9 cellular contexts compared by ENCODE assay signal in genomic region chrX:140765043-140765784, GRCh38. TPM values are rescaled to one million over a fixed set of nuclear protein-coding genes. Genes with fewer than 3 reads are reported as not detected.
A peak's percentile ranks its signal among the peaks of the same experiment; 100 is the strongest.
DNase-seq lines count a peak whose midpoint lies in the region; ATAC-seq and TF ChIP-seq lines count a peak whose summit lies in the region.
"Had no signal": no experiment of that assay in that cellular context is flagged by ENCODE, and none has a peak within 500 bp of the region (broad histone marks: within the 10 kb centered on the region; RNA-seq: fewer than 3 reads in every experiment).

No MANE protein-coding gene starts in this region.

- ATAC-seq in activated CD8-positive, alpha-beta T cell treated with anti-CD3 and anti-CD28 coated beads for 36 hours = no peak
- ATAC-seq in activated CD8-positive, alpha-beta T cell treated with anti-CD3 and anti-CD28 coated beads, Interleukin-2, amount 10 ng/mL, durations not matched to agents 7 days and 5 days = no peak
- no peak for ATAC-seq in HG03469 (IDR thresholded peaks at IDR 0.05; ENCODE audit: unreplicated experiment)

- no peaks in the 10 kb centered on the region for H3K36me3 Mint-ChIP-seq in activated CD8-positive, alpha-beta T cell treated with anti-CD3 and anti-CD28 coated beads for 36 hours (ENCODE audit: low read depth)
- H3K36me3 Mint-ChIP-seq in activated CD8-positive, alpha-beta T cell treated with anti-CD3 and anti-CD28 coated beads, Interleukin-2, amount 10 ng/mL, durations not matched to agents 7 days and 5 days (ENCODE audit: low read depth) = no peaks in the 10 kb centered on the region

- peak overlapping the region; percentile 89 for H3K4me3 ChIP-seq in adipocyte (ENCODE audit: low read length)
- H3K4me3 ChIP-seq in subcutaneous abdominal adipose tissue (ENCODE audit: low read depth in 1 of 5, low read length in 5 of 5) = peak overlapping the region; percentile 55 to 73 (median 62)

- POLR2A ChIA-PET in activated CD8-positive, alpha-beta T cell treated with anti-CD3 and anti-CD28 coated beads for 36 hours (lab: Charles Lee) = no interaction called here
- POLR2A ChIA-PET in activated CD8-positive, alpha-beta T cell treated with anti-CD3 and anti-CD28 coated beads, Interleukin-2, amount 10 ng/mL, durations not matched to agents 7 days and 5 days (lab: Charles Lee) = no interaction called here

- no peak for TF ChIP-seq CTCF in activated CD8-positive, alpha-beta T cell treated with anti-CD3 and anti-CD28 coated beads for 36 hours (IDR thresholded peaks at IDR 0.05)

- H3K27me3 ChIP-seq in adipocyte (replicated peaks; ENCODE audit: control insufficient read depth, insufficient read depth, low read length) = no peaks in the 10 kb centered on the region
- peaks cover 0 to 17% (median 8%) of the 10 kb centered on the region in 5 donors for H3K27me3 ChIP-seq in subcutaneous abdominal adipose tissue (ENCODE audit: control insufficient read depth in 5 of 5, insufficient read depth in 4 of 5, low read length in 5 of 5)

- H3K36me3 ChIP-seq in adipocyte (ENCODE audit: control insufficient read depth, insufficient read depth, low read length, severe bottlenecking) (peaks cover 3% of the 10 kb centered on the region), subcutaneous abdominal adipose tissue (ENCODE audit: control insufficient read depth in 5 of 5, insufficient read depth in 5 of 5, low read length in 5 of 5) (no peaks in the 10 kb centered on the region)

- CTCF ChIA-PET in activated CD8-positive, alpha-beta T cell treated with anti-CD3 and anti-CD28 coated beads for 36 hours (lab: Charles Lee) = interaction anchor here (0.7 to 2.5 kb wide), 5 partner anchors 10 to 513 kb away, joined by 4 to 7 read pairs (median 5); no protein-coding TSS in a partner anchor
- CTCF ChIA-PET in activated CD8-positive, alpha-beta T cell treated with anti-CD3 and anti-CD28 coated beads, Interleukin-2, amount 10 ng/mL, durations not matched to agents 7 days and 5 days (lab: Charles Lee) = interaction anchor here (1.0 to 1.8 kb wide), 8 partner anchors 9 to 56 kb away, joined by 3 to 8 read pairs (median 4); no protein-coding TSS in a partner anchor

- H3K27me3 Mint-ChIP-seq in activated CD8-positive, alpha-beta T cell treated with anti-CD3 and anti-CD28 coated beads for 36 hours = peaks cover 11% of the 10 kb centered on the region
- H3K27me3 Mint-ChIP-seq in activated CD8-positive, alpha-beta T cell treated with anti-CD3 and anti-CD28 coated beads, Interleukin-2, amount 10 ng/mL, durations not matched to agents 7 days and 5 days (ENCODE audit: low read depth) = peaks cover 8% of the 10 kb centered on the region

- DNase-seq in activated CD8-positive, alpha-beta T cell treated with anti-CD3 and anti-CD28 coated beads for 36 hours = no peak
- no peak for DNase-seq in activated CD8-positive, alpha-beta T cell treated with anti-CD3 and anti-CD28 coated beads, Interleukin-2, amount 10 ng/mL, durations not matched to agents 7 days and 5 days
- DNase-seq in adipocyte (ENCODE audit: low read depth) (peak; percentile 61), iris pigment epithelial cell (ENCODE audit: low read depth) (peak; percentile 54), ACHN (no peak), amniotic stem cell (lab: John Stamatoyannopoulos, UW) (no peak)

- H3K4me1 ChIP-seq in adipocyte (ENCODE audit: control insufficient read depth, insufficient read depth, low read length) (peaks cover 15% of the 10 kb centered on the region), subcutaneous abdominal adipose tissue (ENCODE audit: control insufficient read depth in 5 of 5, insufficient read depth in 5 of 5, low read length in 5 of 5) (peaks cover 0 to 21% (median 10%) of the 10 kb centered on the region in 5 donors)

- no peaks in the 10 kb centered on the region for H3K9me3 ChIP-seq in adipocyte (ENCODE audit: control insufficient read depth, low read length)
- no peaks in the 10 kb centered on the region for H3K9me3 ChIP-seq in subcutaneous abdominal adipose tissue (ENCODE audit: control insufficient read depth in 5 of 5, low read length in 5 of 5)

- in situ Hi-C loops in ACHN (cut with HindIII; ENCODE audit: low pct_ligation_motif_present, low pct_unique_long_range_greater_than_20kb, low sequenced_read_pairs) = no loop called here

- peak overlapping the region; percentile 50 for H3K4me3 Mint-ChIP-seq in activated CD8-positive, alpha-beta T cell treated with anti-CD3 and anti-CD28 coated beads for 36 hours
- no peak overlapping the region for H3K4me3 Mint-ChIP-seq in activated CD8-positive, alpha-beta T cell treated with anti-CD3 and anti-CD28 coated beads, Interleukin-2, amount 10 ng/mL, durations not matched to agents 7 days and 5 days

- intact Hi-C loops in activated CD8-positive, alpha-beta T cell treated with anti-CD3 and anti-CD28 coated beads for 36 hours (cut with micrococcal nuclease) = no loop called here

- peak overlapping the region; percentile 98 for H3K9ac ChIP-seq in adipocyte (ENCODE audit: low read length)
- H3K9ac ChIP-seq in subcutaneous abdominal adipose tissue (ENCODE audit: low read length in 5 of 5) = peak overlapping the region in 4 of 5 donors; percentile 59 to 86 (median 76)

- peaks cover 6% of the 10 kb centered on the region for H3K4me1 Mint-ChIP-seq in activated CD8-positive, alpha-beta T cell treated with anti-CD3 and anti-CD28 coated beads for 36 hours (ENCODE audit: low read depth)
- no peaks in the 10 kb centered on the region for H3K4me1 Mint-ChIP-seq in activated CD8-positive, alpha-beta T cell treated with anti-CD3 and anti-CD28 coated beads, Interleukin-2, amount 10 ng/mL, durations not matched to agents 7 days and 5 days (ENCODE audit: low read depth)

- H3K27ac Mint-ChIP-seq in activated CD8-positive, alpha-beta T cell treated with anti-CD3 and anti-CD28 coated beads for 36 hours = no peak overlapping the region
- H3K27ac Mint-ChIP-seq in activated CD8-positive, alpha-beta T cell treated with anti-CD3 and anti-CD28 coated beads, Interleukin-2, amount 10 ng/mL, durations not matched to agents 7 days and 5 days = no peak overlapping the region

- no peaks in the 10 kb centered on the region for H3K9me3 Mint-ChIP-seq in activated CD8-positive, alpha-beta T cell treated with anti-CD3 and anti-CD28 coated beads for 36 hours
- H3K9me3 Mint-ChIP-seq in activated CD8-positive, alpha-beta T cell treated with anti-CD3 and anti-CD28 coated beads, Interleukin-2, amount 10 ng/mL, durations not matched to agents 7 days and 5 days (ENCODE audit: insufficient read depth) = no peaks in the 10 kb centered on the region

- H3K27ac ChIP-seq in subcutaneous abdominal adipose tissue (ENCODE audit: low read depth, low read length) = peak overlapping the region; percentile 80
- H3K27ac ChIP-seq: RWPE1 had no signal

RNA-seq across cellular contexts. Expression of gene LINC00632, which starts 55.7 kb away (rescaled TPM):
- total RNA-seq in activated CD8-positive, alpha-beta T cell treated with anti-CD3 and anti-CD28 coated beads for 36 hours = under 1 TPM; 0.41 to 0.43 TPM
- total RNA-seq in activated CD8-positive, alpha-beta T cell treated with anti-CD3 and anti-CD28 coated beads, Interleukin-2, amount 10 ng/mL, durations not matched to agents 7 days and 5 days = under 1 TPM; 0.31 to 0.79 TPM

Comparison
In these comparisons a context has a peak if more than half of its experiments do, and no peak if none do; other contexts are left out.
1. DNase-seq: peak in adipocyte (single experiment) and iris pigment epithelial cell (single experiment); none in activated CD8-positive, alpha-beta T cell treated with anti-CD3 and anti-CD28 coated beads for 36 hours (single experiment), activated CD8-positive, alpha-beta T cell treated with anti-CD3 and anti-CD28 coated beads, Interleukin-2, amount 10 ng/mL, durations not matched to agents 7 days and 5 days (single experiment), ACHN (single experiment) and amniotic stem cell (single experiment).